In the genomic region with DNA sequence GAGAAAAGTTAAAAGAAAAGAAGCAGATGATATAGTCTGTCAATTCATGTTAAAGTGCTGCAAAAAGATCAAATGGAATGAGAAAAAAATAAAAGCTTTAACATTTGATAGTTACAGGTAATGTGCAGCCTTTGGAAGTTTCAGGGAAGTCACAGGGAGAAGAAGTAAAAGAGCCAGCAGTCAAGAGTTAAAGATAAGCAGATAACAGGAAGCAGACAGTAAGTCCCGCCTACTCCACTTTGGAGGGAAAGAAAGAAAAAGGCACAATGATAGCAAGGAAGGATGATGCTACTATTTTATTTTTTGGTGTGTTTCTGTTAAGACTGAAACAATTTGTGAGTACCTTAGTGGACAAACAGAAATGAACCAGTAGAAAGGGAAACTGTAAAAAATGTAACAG, we compare ENCODE assay signal across 1 cellular context.
TF ChIP-seq lines count a peak whose summit lies in the region.

No MANE protein-coding gene starts in this region.

TF ChIP-seq in HCT116, 20 proteins besides CTCF, POLR2A, EP300 and RAD21 (continued from another document):
- no peak for TF ChIP-seq ZNF274 (IDR thresholded peaks at IDR 0.05; ENCODE audit: low read depth, low read length)
TF ChIP-seq in HCT116: peak in this region for 2.
